ENCODE assay signal across 1 cellular context in the genomic region with DNA sequence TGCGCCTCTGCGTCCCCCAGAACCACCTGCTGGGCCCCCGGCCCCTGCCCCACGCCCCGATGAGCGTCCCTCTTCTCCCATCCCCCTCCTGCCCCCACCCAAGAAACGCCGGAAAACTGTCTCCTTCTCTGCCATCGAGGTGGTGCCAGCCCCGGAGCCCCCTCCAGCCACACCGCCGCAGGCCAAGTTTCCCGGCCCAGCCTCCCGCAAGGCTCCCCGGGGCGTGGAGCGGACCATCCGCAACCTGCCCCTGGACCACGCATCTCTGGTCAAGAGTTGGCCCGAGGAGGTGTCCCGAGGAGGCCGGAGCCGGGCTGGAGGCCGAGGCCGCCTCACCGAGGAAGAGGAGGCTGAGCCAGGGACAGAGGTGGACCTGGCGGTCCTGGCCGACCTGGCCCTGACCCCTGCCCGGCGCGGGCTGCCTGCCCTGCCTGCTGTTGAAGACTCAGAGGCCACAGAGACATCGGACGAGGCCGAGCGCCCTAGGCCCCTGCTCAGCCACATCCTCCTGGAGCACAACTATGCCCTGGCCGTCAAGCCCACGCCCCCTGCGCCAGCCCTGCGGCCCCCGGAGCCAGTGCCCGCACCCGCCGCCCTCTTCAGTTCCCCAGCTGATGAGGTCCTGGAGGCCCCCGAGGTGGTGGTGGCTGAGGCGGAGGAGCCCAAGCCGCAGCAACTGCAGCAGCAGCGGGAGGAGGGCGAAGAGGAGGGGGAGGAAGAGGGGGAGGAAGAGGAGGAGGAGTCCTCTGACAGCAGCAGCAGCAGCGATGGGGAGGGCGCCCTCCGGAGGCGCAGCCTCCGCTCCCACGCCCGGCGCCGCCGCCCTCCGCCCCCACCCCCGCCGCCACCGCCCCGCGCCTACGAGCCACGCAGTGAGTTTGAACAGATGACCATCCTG.
TF ChIP-seq lines count a peak whose summit lies in the region.

No MANE protein-coding gene starts in this region.

TF ChIP-seq in K562, 482 proteins besides CTCF, POLR2A, EP300 and RAD21 (continued from another document):
- TF ChIP-seq, protein P1, sequence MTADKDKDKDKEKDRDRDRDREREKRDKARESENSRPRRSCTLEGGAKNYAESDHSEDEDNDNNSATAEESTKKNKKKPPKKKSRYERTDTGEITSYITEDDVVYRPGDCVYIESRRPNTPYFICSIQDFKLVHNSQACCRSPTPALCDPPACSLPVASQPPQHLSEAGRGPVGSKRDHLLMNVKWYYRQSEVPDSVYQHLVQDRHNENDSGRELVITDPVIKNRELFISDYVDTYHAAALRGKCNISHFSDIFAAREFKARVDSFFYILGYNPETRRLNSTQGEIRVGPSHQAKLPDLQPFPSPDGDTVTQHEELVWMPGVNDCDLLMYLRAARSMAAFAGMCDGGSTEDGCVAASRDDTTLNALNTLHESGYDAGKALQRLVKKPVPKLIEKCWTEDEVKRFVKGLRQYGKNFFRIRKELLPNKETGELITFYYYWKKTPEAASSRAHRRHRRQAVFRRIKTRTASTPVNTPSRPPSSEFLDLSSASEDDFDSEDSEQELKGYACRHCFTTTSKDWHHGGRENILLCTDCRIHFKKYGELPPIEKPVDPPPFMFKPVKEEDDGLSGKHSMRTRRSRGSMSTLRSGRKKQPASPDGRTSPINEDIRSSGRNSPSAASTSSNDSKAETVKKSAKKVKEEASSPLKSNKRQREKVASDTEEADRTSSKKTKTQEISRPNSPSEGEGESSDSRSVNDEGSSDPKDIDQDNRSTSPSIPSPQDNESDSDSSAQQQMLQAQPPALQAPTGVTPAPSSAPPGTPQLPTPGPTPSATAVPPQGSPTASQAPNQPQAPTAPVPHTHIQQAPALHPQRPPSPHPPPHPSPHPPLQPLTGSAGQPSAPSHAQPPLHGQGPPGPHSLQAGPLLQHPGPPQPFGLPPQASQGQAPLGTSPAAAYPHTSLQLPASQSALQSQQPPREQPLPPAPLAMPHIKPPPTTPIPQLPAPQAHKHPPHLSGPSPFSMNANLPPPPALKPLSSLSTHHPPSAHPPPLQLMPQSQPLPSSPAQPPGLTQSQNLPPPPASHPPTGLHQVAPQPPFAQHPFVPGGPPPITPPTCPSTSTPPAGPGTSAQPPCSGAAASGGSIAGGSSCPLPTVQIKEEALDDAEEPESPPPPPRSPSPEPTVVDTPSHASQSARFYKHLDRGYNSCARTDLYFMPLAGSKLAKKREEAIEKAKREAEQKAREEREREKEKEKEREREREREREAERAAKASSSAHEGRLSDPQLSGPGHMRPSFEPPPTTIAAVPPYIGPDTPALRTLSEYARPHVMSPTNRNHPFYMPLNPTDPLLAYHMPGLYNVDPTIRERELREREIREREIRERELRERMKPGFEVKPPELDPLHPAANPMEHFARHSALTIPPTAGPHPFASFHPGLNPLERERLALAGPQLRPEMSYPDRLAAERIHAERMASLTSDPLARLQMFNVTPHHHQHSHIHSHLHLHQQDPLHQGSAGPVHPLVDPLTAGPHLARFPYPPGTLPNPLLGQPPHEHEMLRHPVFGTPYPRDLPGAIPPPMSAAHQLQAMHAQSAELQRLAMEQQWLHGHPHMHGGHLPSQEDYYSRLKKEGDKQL (CRISPR knock-in tag; IDR thresholded peaks at IDR 0.05; ENCODE audit: borderline replicate concordance) = no peak
